ENCODE assay signal across 8 cellular contexts in genomic region chr1:67535474-67535873, GRCh38.
DNase-seq lines count a peak whose midpoint lies in the region; ATAC-seq lines count a peak whose summit lies in the region.

No MANE protein-coding gene starts in this region.

- CTCF ChIA-PET in activated naive CD4-positive, alpha-beta T cell treated with anti-CD3 and anti-CD28 coated beads, Interleukin-2, amount 10 ng/mL, durations not matched to agents 7 days and 5 days (lab: Charles Lee): interaction anchor here (1.2 to 5.0 kb wide), 9 partner anchors 9 to 322 kb away, joined by 4 to 86 read pairs (median 11); no protein-coding TSS in a partner anchor

- H3K27ac Mint-ChIP-seq in activated naive CD4-positive, alpha-beta T cell treated with anti-CD3 and anti-CD28 coated beads, Interleukin-2, amount 10 ng/mL, durations not matched to agents 7 days and 5 days: no peak overlapping the region

- no peak overlapping the region for H3K4me3 Mint-ChIP-seq in activated naive CD4-positive, alpha-beta T cell treated with anti-CD3 and anti-CD28 coated beads, Interleukin-2, amount 10 ng/mL, durations not matched to agents 7 days and 5 days

- no peaks in the 10 kb centered on the region for H3K4me1 Mint-ChIP-seq in activated naive CD4-positive, alpha-beta T cell treated with anti-CD3 and anti-CD28 coated beads, Interleukin-2, amount 10 ng/mL, durations not matched to agents 7 days and 5 days

- no peaks in the 10 kb centered on the region for H3K36me3 Mint-ChIP-seq in activated naive CD4-positive, alpha-beta T cell treated with anti-CD3 and anti-CD28 coated beads, Interleukin-2, amount 10 ng/mL, durations not matched to agents 7 days and 5 days

- peak; percentile 90 for DNase-seq in DMS 273 (lab: John Stamatoyannopoulos, UW; ENCODE audit: unreplicated experiment)
- DNase-seq in OCI-M1 (lab: John Stamatoyannopoulos, UW): peak; percentile 86
- DNase-seq in activated naive CD4-positive, alpha-beta T cell treated with anti-CD3 and anti-CD28 coated beads, Interleukin-2, amount 10 ng/mL, durations not matched to agents 7 days and 5 days: peak; percentile 66
- DNase-seq in head of caudate nucleus: peak; percentile 24 to 89 (median 70)
- peak; percentile 38 for DNase-seq in pons (ENCODE audit: low spot score)
- DNase-seq in cortex of kidney (lab: John Stamatoyannopoulos, UW): no peak

- H3K9me3 Mint-ChIP-seq in activated naive CD4-positive, alpha-beta T cell treated with anti-CD3 and anti-CD28 coated beads, Interleukin-2, amount 10 ng/mL, durations not matched to agents 7 days and 5 days: no peaks in the 10 kb centered on the region

- peak; percentile 62 for ATAC-seq in GM19463 (IDR thresholded peaks at IDR 0.05; ENCODE audit: unreplicated experiment)
- ATAC-seq in HG03571 (IDR thresholded peaks at IDR 0.05; ENCODE audit: unreplicated experiment): peak; percentile 51

- intact Hi-C loops in head of caudate nucleus (cut with DNase I): no loop called here

- peaks cover 6% of the 10 kb centered on the region for H3K27me3 Mint-ChIP-seq in activated naive CD4-positive, alpha-beta T cell treated with anti-CD3 and anti-CD28 coated beads, Interleukin-2, amount 10 ng/mL, durations not matched to agents 7 days and 5 days
